ENCODE assay signal across 9 cellular contexts in the genomic region with DNA sequence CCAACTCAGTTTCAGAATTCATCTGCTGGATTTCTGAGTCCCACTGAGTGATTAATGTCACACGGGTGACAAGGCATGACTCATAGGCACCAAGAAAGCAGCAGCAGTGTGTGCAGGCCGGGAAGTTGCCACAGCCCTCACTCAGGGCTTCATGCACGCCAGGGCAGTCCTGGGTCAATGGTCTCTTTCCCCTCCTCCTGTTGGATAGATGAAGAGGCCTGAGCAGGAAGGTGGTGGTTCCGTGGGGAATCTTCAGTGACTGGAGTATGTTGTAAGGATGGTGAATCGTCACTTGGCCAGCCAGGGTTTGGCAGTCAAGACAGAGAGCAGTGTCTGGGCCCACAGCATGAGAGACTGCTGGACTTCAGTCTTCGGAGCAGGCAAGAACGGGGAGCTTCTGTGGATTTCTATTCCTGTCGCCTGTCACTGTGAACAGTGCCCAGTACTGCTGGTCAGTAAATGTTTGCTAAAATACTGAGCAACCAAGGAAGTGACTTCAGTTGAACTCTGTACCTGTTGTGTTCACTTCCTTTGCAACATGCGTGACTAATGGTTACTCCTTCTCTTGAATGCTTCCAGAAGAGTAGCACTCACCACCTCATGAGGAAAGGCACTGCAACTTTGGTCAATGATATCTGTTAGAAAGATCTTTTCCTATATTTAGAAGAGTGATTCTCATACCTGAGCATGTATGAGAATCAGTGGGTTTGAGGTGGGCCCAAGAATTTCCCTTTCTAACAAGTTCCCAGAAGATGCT.
A peak's percentile ranks its signal among the peaks of the same experiment; 100 is the strongest.
DNase-seq lines count a peak whose midpoint lies in the region; ATAC-seq and TF ChIP-seq lines count a peak whose summit lies in the region.
"Had no signal": no experiment of that assay in that cellular context is flagged by ENCODE, and none has a peak within 500 bp of the region (broad histone marks: within the 10 kb centered on the region; RNA-seq: fewer than 3 reads in every experiment).

No MANE protein-coding gene starts in this region.

- no peaks in the 10 kb centered on the region for H3K36me3 Mint-ChIP-seq in activated CD8-positive, alpha-beta T cell treated with anti-CD3 and anti-CD28 coated beads, Interleukin-2, amount 10 ng/mL, durations not matched to agents 7 days and 5 days (ENCODE audit: low read depth)

- TF ChIP-seq CTCF in heart left ventricle (IDR thresholded peaks at IDR 0.05): no peak

- H3K36me3 ChIP-seq in heart left ventricle: no peaks in the 10 kb centered on the region

- intact Hi-C loops in heart left ventricle (cut with DNase I): no loop called here

- POLR2A ChIA-PET in activated CD8-positive, alpha-beta T cell treated with anti-CD3 and anti-CD28 coated beads, Interleukin-2, amount 10 ng/mL, durations not matched to agents 7 days and 5 days (lab: Charles Lee): no interaction called here

- H3K4me3 ChIP-seq in heart left ventricle: no peak overlapping the region
- H3K4me3 ChIP-seq: dorsolateral prefrontal cortex had no signal

- H3K27ac Mint-ChIP-seq in activated CD8-positive, alpha-beta T cell treated with anti-CD3 and anti-CD28 coated beads, Interleukin-2, amount 10 ng/mL, durations not matched to agents 7 days and 5 days: peak overlapping the region; percentile 43

- peak in 1 of 2 donors; percentile 36 for TF ChIP-seq POLR2A in heart left ventricle (IDR thresholded peaks at IDR 0.05)

- 54 to 64% (median 56%) methylated on average over 9 of the region's 9 CpGs for WGBS in heart left ventricle, 4 donors

- H3K9me3 ChIP-seq in heart left ventricle: no peaks in the 10 kb centered on the region

- CTCF ChIA-PET in activated CD8-positive, alpha-beta T cell treated with anti-CD3 and anti-CD28 coated beads, Interleukin-2, amount 10 ng/mL, durations not matched to agents 7 days and 5 days (lab: Charles Lee): no interaction called here

- peaks cover 3 to 97% (median 52%) of the 10 kb centered on the region in 12 donors for H3K4me1 ChIP-seq in heart left ventricle

- H3K4me3 Mint-ChIP-seq in activated CD8-positive, alpha-beta T cell treated with anti-CD3 and anti-CD28 coated beads, Interleukin-2, amount 10 ng/mL, durations not matched to agents 7 days and 5 days: no peak overlapping the region

- ATAC-seq in GM18909 (IDR thresholded peaks at IDR 0.05; ENCODE audit: poor library complexity, unreplicated experiment) (peak; percentile 59), heart left ventricle (peak in 3 of 4 donors; percentile 37 to 67 (median 63)), GM21825 (IDR thresholded peaks at IDR 0.05; ENCODE audit: unreplicated experiment) (no peak)
- ATAC-seq in activated CD8-positive, alpha-beta T cell treated with anti-CD3 and anti-CD28 coated beads, Interleukin-2, amount 10 ng/mL, durations not matched to agents 7 days and 5 days: no peak

- no peaks in the 10 kb centered on the region for H3K9me3 Mint-ChIP-seq in activated CD8-positive, alpha-beta T cell treated with anti-CD3 and anti-CD28 coated beads, Interleukin-2, amount 10 ng/mL, durations not matched to agents 7 days and 5 days (ENCODE audit: insufficient read depth)

- H3K27me3 Mint-ChIP-seq in activated CD8-positive, alpha-beta T cell treated with anti-CD3 and anti-CD28 coated beads, Interleukin-2, amount 10 ng/mL, durations not matched to agents 7 days and 5 days (ENCODE audit: low read depth): peaks cover 14% of the 10 kb centered on the region

- no peaks in the 10 kb centered on the region for H3K27me3 ChIP-seq in heart left ventricle

- peak overlapping the region in 10 of 12 donors; percentile 60 to 89 (median 70) for H3K27ac ChIP-seq in heart left ventricle

- H3K4me1 Mint-ChIP-seq in activated CD8-positive, alpha-beta T cell treated with anti-CD3 and anti-CD28 coated beads, Interleukin-2, amount 10 ng/mL, durations not matched to agents 7 days and 5 days (ENCODE audit: low read depth): peaks cover 37% of the 10 kb centered on the region

- DNase-seq in AG08395 (ENCODE audit: low spot score): peak; percentile 73
- peak; percentile 33 for DNase-seq in HS-27A (ENCODE audit: low read depth)
- peak; percentile 32 for DNase-seq in activated CD8-positive, alpha-beta T cell treated with anti-CD3 and anti-CD28 coated beads, Interleukin-2, amount 10 ng/mL, durations not matched to agents 7 days and 5 days
- DNase-seq in heart left ventricle: peak in 3 of 5 donors; percentile 36 to 79 (median 42)
- peak; percentile 14 to 54 for DNase-seq in stimulated activated CD8-positive, alpha-beta memory T cell treated with anti-CD3 and anti-CD28 coated beads, Interleukin-7, amount 100 ng/mL, for 48 hours (ENCODE audit: extremely low read depth in 1 of 2, low read depth in 1 of 2)
- DNase-seq in NCI-H748 treated with DMSO at 0.1 percent for 48 hours (lab: John Stamatoyannopoulos, UW): no peak

Comparison
In these comparisons a context has a peak if more than half of its experiments do, and no peak if none do; other contexts are left out.
1. ATAC-seq: peak in GM18909 (single experiment) and heart left ventricle (3 of 4); none in activated CD8-positive, alpha-beta T cell treated with anti-CD3 and anti-CD28 coated beads, Interleukin-2, amount 10 ng/mL, durations not matched to agents 7 days and 5 days (single experiment) and GM21825 (single experiment).